Comparison of ENCODE assay signal across 7 cellular contexts in the genomic region with DNA sequence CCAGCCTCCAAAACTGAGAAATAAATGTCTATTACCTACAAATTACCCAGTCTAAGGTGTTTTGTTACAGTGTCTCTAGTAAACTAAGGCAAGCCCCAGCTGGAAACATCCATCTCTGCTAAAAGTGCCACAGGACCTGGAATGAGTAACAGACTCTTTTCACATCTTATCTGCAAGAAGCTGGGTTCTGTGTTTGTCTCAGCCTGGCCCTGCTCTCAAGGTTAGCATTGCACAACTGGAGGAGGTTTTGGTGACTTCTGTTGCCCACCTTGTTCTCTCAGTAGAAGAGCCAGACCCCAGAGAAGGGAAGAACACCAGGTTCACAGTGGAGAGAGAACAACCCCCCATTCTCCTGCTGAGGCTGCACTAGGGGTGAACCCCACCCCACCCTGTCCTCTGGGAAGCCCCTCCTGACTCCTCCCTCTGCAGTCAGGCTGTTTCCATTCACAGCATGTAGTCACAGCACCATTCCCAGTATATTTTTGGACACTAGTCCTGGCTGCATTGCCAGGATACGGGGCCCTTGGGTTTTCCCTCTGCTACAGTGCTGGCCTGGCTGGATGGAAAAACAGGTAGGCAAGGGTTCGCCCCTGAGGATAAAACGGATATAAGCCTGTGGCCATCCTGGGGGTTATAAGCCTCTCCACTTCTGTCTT.
DNase-seq lines count a peak whose midpoint lies in the region; ATAC-seq and TF ChIP-seq lines count a peak whose summit lies in the region.
"Not testable (repeated sequence)": the region's sequence is repeated elsewhere in the genome, so short reads cannot be mapped to it uniquely, and the experiment has no call there.

No MANE protein-coding gene starts in this region.

- not testable (repeated sequence) for H3K27me3 Mint-ChIP-seq in activated CD8-positive, alpha-beta T cell treated with anti-CD3 and anti-CD28 coated beads for 36 hours; activated naive CD4-positive, alpha-beta T cell treated with anti-CD3 and anti-CD28 coated beads, Interleukin-2, amount 50 U/mL, for 24 hours; MCF 10A (ENCODE audit: insufficient read depth, unreplicated experiment)

- not testable (repeated sequence) for H2AK5ac ChIP-seq in trophoblast cell (ENCODE audit: low read length)

- H3K14ac ChIP-seq in trophoblast cell (ENCODE audit: low read length) = not testable (repeated sequence)

- not testable (repeated sequence) for TF ChIP-seq CTCF in activated CD8-positive, alpha-beta T cell treated with anti-CD3 and anti-CD28 coated beads for 36 hours (IDR thresholded peaks at IDR 0.05); MCF 10A (IDR thresholded peaks at IDR 0.05; ENCODE audit: unreplicated experiment)

- not testable (repeated sequence) for H3K9ac ChIP-seq in trophoblast cell (ENCODE audit: low read length)

- H3K9me3 Mint-ChIP-seq in activated CD8-positive, alpha-beta T cell treated with anti-CD3 and anti-CD28 coated beads for 36 hours; activated naive CD4-positive, alpha-beta T cell treated with anti-CD3 and anti-CD28 coated beads, Interleukin-2, amount 50 U/mL, for 24 hours; MCF 10A (ENCODE audit: unreplicated experiment): not testable (repeated sequence)

- not testable (repeated sequence) for H3K4me3 ChIP-seq in H7 (ENCODE audit: insufficient read depth, low read depth, low read length); trophoblast cell (ENCODE audit: low read depth, low read length)

- not testable (repeated sequence) for H3K4me3 Mint-ChIP-seq in activated CD8-positive, alpha-beta T cell treated with anti-CD3 and anti-CD28 coated beads for 36 hours; activated naive CD4-positive, alpha-beta T cell treated with anti-CD3 and anti-CD28 coated beads, Interleukin-2, amount 50 U/mL, for 24 hours; MCF 10A (ENCODE audit: unreplicated experiment)

- H4K12ac ChIP-seq in trophoblast cell (ENCODE audit: low read depth, low read length) = not testable (repeated sequence)

- ATAC-seq in activated CD8-positive, alpha-beta T cell treated with anti-CD3 and anti-CD28 coated beads for 36 hours = not testable (repeated sequence)
- ATAC-seq in Right ventricle myocardium inferior (peak; percentile 79), left ventricle myocardium superior (peak; percentile 98)

- DNase-seq in H7 = peak; percentile 1
- not testable (repeated sequence) for DNase-seq in activated CD8-positive, alpha-beta T cell treated with anti-CD3 and anti-CD28 coated beads for 36 hours; Right ventricle myocardium inferior (ENCODE audit: missing footprints); left ventricle myocardium superior; trophoblast cell
- DNase-seq in MCF 10A (ENCODE audit: unreplicated experiment) = peak; percentile 8

- H2BK12ac ChIP-seq in trophoblast cell (ENCODE audit: low read length) = not testable (repeated sequence)

- not testable (repeated sequence) for H3K23ac ChIP-seq in trophoblast cell (ENCODE audit: low read length)

- H3K27me3 ChIP-seq in H7 (ENCODE audit: control insufficient read depth, insufficient read depth, low read length); trophoblast cell (ENCODE audit: insufficient read depth, low read length): not testable (repeated sequence)

- POLR2A ChIA-PET in activated CD8-positive, alpha-beta T cell treated with anti-CD3 and anti-CD28 coated beads for 36 hours (lab: Charles Lee); MCF 10A (lab: Yijun Ruan, JAX): not testable (repeated sequence)

- WGBS in trophoblast cell (ENCODE audit: extremely low coverage, insufficient coverage, insufficient read length) = no CpG with 5 or more reads among the region's 3 CpGs

- not testable (repeated sequence) for H3K36me3 Mint-ChIP-seq in activated CD8-positive, alpha-beta T cell treated with anti-CD3 and anti-CD28 coated beads for 36 hours (ENCODE audit: low read depth); activated naive CD4-positive, alpha-beta T cell treated with anti-CD3 and anti-CD28 coated beads, Interleukin-2, amount 50 U/mL, for 24 hours; MCF 10A (ENCODE audit: insufficient read depth, unreplicated experiment)

- not testable (repeated sequence) for H3K18ac ChIP-seq in trophoblast cell (ENCODE audit: low read length)

- intact Hi-C loops in activated CD8-positive, alpha-beta T cell treated with anti-CD3 and anti-CD28 coated beads for 36 hours (cut with micrococcal nuclease); MCF 10A (cut with micrococcal nuclease); Right ventricle myocardium inferior (cut with DNase I); left ventricle myocardium superior (cut with micrococcal nuclease): not testable (repeated sequence)

- not testable (repeated sequence) for H3K79me1 ChIP-seq in trophoblast cell (ENCODE audit: low read length)

- not testable (repeated sequence) for H3K79me2 ChIP-seq in trophoblast cell (ENCODE audit: control insufficient read depth, insufficient read depth, low read length, poor library complexity)

- peak overlapping the region; percentile 34 for H3K27ac Mint-ChIP-seq in activated CD8-positive, alpha-beta T cell treated with anti-CD3 and anti-CD28 coated beads for 36 hours
- peak overlapping the region; percentile 59 for H3K27ac Mint-ChIP-seq in activated naive CD4-positive, alpha-beta T cell treated with anti-CD3 and anti-CD28 coated beads, Interleukin-2, amount 50 U/mL, for 24 hours
- H3K27ac Mint-ChIP-seq in MCF 10A (ENCODE audit: low read depth, unreplicated experiment) = not testable (repeated sequence)

- H4K8ac ChIP-seq in trophoblast cell (ENCODE audit: low read depth, low read length) = not testable (repeated sequence)

- H2BK120ac ChIP-seq in trophoblast cell (ENCODE audit: insufficient read depth, low read length, poor library complexity) = not testable (repeated sequence)

- H3K4me2 ChIP-seq in trophoblast cell (ENCODE audit: low read length) = not testable (repeated sequence)

- not testable (repeated sequence) for BruUV-seq in MCF 10A (replicated peaks; lab: Mats Ljungman, UMichigan)

- H3K9me3 ChIP-seq in trophoblast cell (ENCODE audit: insufficient read depth, low read depth, low read length) = not testable (repeated sequence)

- CTCF ChIA-PET in activated CD8-positive, alpha-beta T cell treated with anti-CD3 and anti-CD28 coated beads for 36 hours (lab: Charles Lee); MCF 10A (lab: Yijun Ruan, JAX): not testable (repeated sequence)

- not testable (repeated sequence) for H2AFZ ChIP-seq in trophoblast cell (ENCODE audit: insufficient read depth, low read length, poor library complexity)

- peak overlapping the region; percentile 10 for H4K91ac ChIP-seq in trophoblast cell (ENCODE audit: low read depth, low read length)

- H3K4me1 ChIP-seq in trophoblast cell (ENCODE audit: control insufficient read depth in 1 of 2, insufficient read depth in 2 of 2, low read length in 2 of 2) = not testable (repeated sequence)

- H3K4ac ChIP-seq in trophoblast cell (ENCODE audit: low read depth, low read length) = not testable (repeated sequence)

- H3K36me3 ChIP-seq in H7 (replicated peaks; ENCODE audit: control insufficient read depth, insufficient read depth, low read length); trophoblast cell (ENCODE audit: control insufficient read depth in 1 of 2, insufficient read depth in 2 of 2, low read length in 2 of 2): not testable (repeated sequence)

- not testable (repeated sequence) for H2BK5ac ChIP-seq in trophoblast cell (ENCODE audit: low read depth, low read length, poor library complexity)

- H3K27ac ChIP-seq in trophoblast cell (ENCODE audit: low read depth, low read length) = peak overlapping the region; percentile 22

- not testable (repeated sequence) for H3K4me1 Mint-ChIP-seq in activated CD8-positive, alpha-beta T cell treated with anti-CD3 and anti-CD28 coated beads for 36 hours (ENCODE audit: low read depth); activated naive CD4-positive, alpha-beta T cell treated with anti-CD3 and anti-CD28 coated beads, Interleukin-2, amount 50 U/mL, for 24 hours; MCF 10A (ENCODE audit: insufficient read depth, unreplicated experiment)
